9 cellular contexts compared by ENCODE assay signal in the genomic region with DNA sequence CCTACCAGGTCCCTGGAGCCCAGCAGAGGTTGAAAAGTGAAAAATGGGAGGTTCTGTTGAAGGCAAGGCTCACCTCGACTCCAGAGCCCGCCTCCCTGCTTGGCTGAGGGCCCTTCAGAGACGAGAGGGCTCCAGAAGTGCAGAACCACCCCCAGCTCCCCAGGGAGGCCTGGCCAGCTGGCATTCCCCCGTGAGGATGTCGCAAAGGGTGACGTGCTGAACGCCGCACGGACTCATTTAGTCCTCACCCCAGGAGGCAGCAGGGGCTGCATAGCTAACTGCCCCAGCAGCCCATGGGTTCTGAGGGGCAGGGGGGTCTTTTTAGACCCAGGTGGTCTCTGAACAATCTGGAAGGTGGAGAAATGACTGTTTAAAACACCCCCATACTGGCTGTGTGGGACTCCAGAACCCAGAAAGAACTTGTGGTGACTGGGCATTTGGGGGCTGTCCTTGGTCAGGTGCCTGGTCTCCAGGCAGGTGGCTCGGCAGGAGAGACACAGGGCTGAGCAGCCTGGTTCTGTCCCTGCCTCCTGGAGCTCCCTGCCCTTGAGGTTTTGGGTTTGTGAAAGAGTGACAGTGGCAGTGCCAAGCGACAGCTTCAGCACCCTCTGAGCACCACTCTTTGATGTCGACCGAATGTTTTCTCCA. TPM values are rescaled to one million over a fixed set of nuclear protein-coding genes. Genes with fewer than 3 reads are reported as not detected.
DNase-seq lines count a peak whose midpoint lies in the region; ATAC-seq and TF ChIP-seq lines count a peak whose summit lies in the region.
"Had no signal": no experiment of that assay in that cellular context is flagged by ENCODE, and none has a peak within 500 bp of the region (broad histone marks: within the 10 kb centered on the region; RNA-seq: fewer than 3 reads in every experiment).

No MANE protein-coding gene starts in this region.

- H3K27me3 ChIP-seq in SJCRH30: no peaks in the 10 kb centered on the region

- no peak for TF ChIP-seq CTCF in glutamatergic neuron (IDR thresholded peaks at IDR 0.05; ENCODE audit: partially characterized antibody, unreplicated experiment)

- H3K27me3 Mint-ChIP-seq in glutamatergic neuron (ENCODE audit: unreplicated experiment): no peaks in the 10 kb centered on the region

- DNase-seq in GF-D8 (lab: John Stamatoyannopoulos, UW): peak; percentile 51
- DNase-seq in NCI-H1694 treated with DMSO at 0.1 percent for 48 hours (lab: John Stamatoyannopoulos, UW): peak; percentile 73
- no peak for DNase-seq in glutamatergic neuron
- DNase-seq in NCI-H2196 (lab: John Stamatoyannopoulos, UW; ENCODE audit: unreplicated experiment): no peak
- no peak for DNase-seq in SJCRH30
- DNase-seq in cerebellar cortex (ENCODE audit: low spot score): no peak
- DNase-seq in HuH-7 (ENCODE audit: low spot score): no peak
- DNase-seq: EL had no signal

- no peak overlapping the region for H3K27ac ChIP-seq in SJCRH30

- peak overlapping the region; percentile 33 for H3K27ac Mint-ChIP-seq in glutamatergic neuron (ENCODE audit: unreplicated experiment)

- H3K4me3 Mint-ChIP-seq in glutamatergic neuron (ENCODE audit: unreplicated experiment): no peak overlapping the region

- ATAC-seq in GM21576 (IDR thresholded peaks at IDR 0.05; ENCODE audit: unreplicated experiment): peak; percentile 53

- H3K4me3 ChIP-seq in SJCRH30: no peak overlapping the region

- peaks cover 4% of the 10 kb centered on the region for H3K9me3 Mint-ChIP-seq in glutamatergic neuron (ENCODE audit: unreplicated experiment)

- no peaks in the 10 kb centered on the region for H3K9me3 ChIP-seq in SJCRH30 (replicated peaks)

- peaks cover 46% of the 10 kb centered on the region for H3K36me3 ChIP-seq in SJCRH30

- no peaks in the 10 kb centered on the region for H3K4me1 ChIP-seq in SJCRH30

- H3K4me1 Mint-ChIP-seq in glutamatergic neuron (ENCODE audit: low read depth, unreplicated experiment): peaks cover 20% of the 10 kb centered on the region

- peaks cover 4% of the 10 kb centered on the region for H3K36me3 Mint-ChIP-seq in glutamatergic neuron (ENCODE audit: unreplicated experiment)

RNA-seq across cellular contexts. Expression of a gene that starts 32.0 kb away (rescaled TPM):
- total RNA-seq in glutamatergic neuron (ENCODE audit: unreplicated experiment): 93.7 TPM
- total RNA-seq in SJCRH30 (2014; rRNA removed; shearing (Covaris generic)): 76.2 and 89.3 TPM in 2 replicates

Comparison
In these comparisons a context has a peak if more than half of its experiments do, and no peak if none do; other contexts are left out.
1. DNase-seq: peak in GF-D8 (single experiment) and NCI-H1694 treated with DMSO at 0.1 percent for 48 hours (single experiment); none in glutamatergic neuron (single experiment), NCI-H2196 (single experiment), SJCRH30 (0 of 2), cerebellar cortex (single experiment) and HuH-7 (single experiment).